Comparison of ENCODE assay signal across 21 cellular contexts in genomic region chr1:145974721-145975120, GRCh38. TPM values are rescaled to one million over a fixed set of nuclear protein-coding genes. Genes with fewer than 3 reads are reported as not detected.
"Had no signal": no experiment of that assay in that cellular context is flagged by ENCODE, and none has a peak within 500 bp of the region (broad histone marks: within the 10 kb centered on the region; RNA-seq: fewer than 3 reads in every experiment).

No MANE protein-coding gene starts in this region.

- H3K27me3 ChIP-seq: colonic mucosa, gastroesophageal sphincter, heart right ventricle, vagina had no signal

- H3K4me3 Mint-ChIP-seq: central memory CD8-positive, alpha-beta T cell; immature natural killer cell; WTC11 had no signal

- H3K9me3 Mint-ChIP-seq: central memory CD8-positive, alpha-beta T cell; immature natural killer cell; WTC11 had no signal

- H3K27ac Mint-ChIP-seq: WTC11 had no signal

- H3K36me3 ChIP-seq: colonic mucosa, vagina had no signal

- H3K4me3 ChIP-seq: colonic mucosa, gastroesophageal sphincter, heart right ventricle, vagina had no signal

- H3K27ac ChIP-seq: colonic mucosa, gastroesophageal sphincter, heart right ventricle, vagina had no signal

- DNase-seq: activated CD4-positive, alpha-beta T cell treated with anti-CD3 and anti-CD28 coated beads for 48 hours; activated naive CD4-positive, alpha-beta T cell; aorta; colonic mucosa; effector CD4-positive, alpha-beta T cell; heart right ventricle; immature natural killer cell; left ventricle myocardium superior; occipital lobe; posterior cingulate gyrus; retina; stimulated activated naive CD4-positive, alpha-beta T cell treated with Interleukin-2 at 50 U/mL for 16 hours; substantia nigra; trophoblast cell had no signal

- H3K36me3 Mint-ChIP-seq: WTC11 had no signal

- H3K9me3 ChIP-seq: colonic mucosa, gastroesophageal sphincter, heart right ventricle, vagina had no signal

- H3K27me3 Mint-ChIP-seq: central memory CD8-positive, alpha-beta T cell had no signal

- ATAC-seq: esophagus mucosa, gastroesophageal sphincter, heart right ventricle, left ventricle myocardium superior, WTC11 had no signal

RNA-seq across cellular contexts. Expression of gene HJV, which starts 46.8 kb away (rescaled TPM):
- total RNA-seq: activated CD8-positive, alpha-beta memory T cell treated with anti-CD3 and anti-CD28 coated beads for 36 hours; aorta; colonic mucosa; esophagus mucosa; occipital lobe; SK-MEL-5; vagina had no signal
